8 cellular contexts compared by ENCODE assay signal in the genomic region with DNA sequence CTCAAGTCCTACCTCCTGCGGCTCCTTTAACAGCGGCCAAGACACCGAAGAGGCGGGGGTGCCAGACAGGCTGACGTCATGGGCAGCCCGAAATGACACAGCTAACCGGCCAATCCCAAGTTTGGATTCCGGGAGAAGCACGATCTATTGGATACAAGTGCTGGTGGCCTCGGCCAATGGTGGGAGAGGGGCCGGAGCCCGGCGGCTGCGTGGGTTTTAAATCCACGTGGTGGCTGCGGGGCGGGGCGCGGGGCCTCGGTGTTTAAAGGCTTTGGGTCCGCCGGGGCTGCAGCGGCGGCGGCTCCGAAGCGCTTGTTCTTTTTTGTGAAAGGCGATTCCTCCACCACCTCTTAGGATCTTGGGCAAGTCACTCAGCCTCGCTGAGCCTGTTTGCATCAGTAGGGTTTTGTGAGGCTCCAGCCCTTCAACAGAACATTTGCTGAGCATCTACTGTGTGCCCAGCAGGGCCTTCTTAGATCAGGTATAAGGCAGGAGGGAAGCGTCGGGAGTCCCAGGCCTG. TPM values are rescaled to one million over a fixed set of nuclear protein-coding genes. Genes with fewer than 3 reads are reported as not detected.
DNase-seq lines count a peak whose midpoint lies in the region; ATAC-seq and TF ChIP-seq lines count a peak whose summit lies in the region.

No MANE protein-coding gene starts in this region.

- TF ChIP-seq CTCF in GM06990 (IDR thresholded peaks at IDR 0.05; ENCODE audit: insufficient read depth, low read length, poor library complexity, severe bottlenecking): no peak
- no peak for TF ChIP-seq CTCF in heart right ventricle (IDR thresholded peaks at IDR 0.05)
- peak in 1 of 5 experiments; percentile 49 for TF ChIP-seq CTCF in tibial nerve (IDR thresholded peaks at IDR 0.05)

- intact Hi-C loops in heart right ventricle (cut with DNase I): loop anchor here in 2 of 10 donors (1.0 to 10.0 kb wide), 2 partner anchors 8 to 1266 kb away; partner anchors contain the start of genes NELFCD (in 1 of the 2) and PMEPA1 (in 1 of the 2)

- H3K27ac ChIP-seq in heart right ventricle (no peak overlapping the region), tibial nerve (peak overlapping the region in 1 of 4 donors; percentile 32)

- H3K4me1 ChIP-seq in heart right ventricle (peaks cover 4 to 48% (median 29%) of the 10 kb centered on the region in 9 donors), tibial nerve (peaks cover 0 to 34% (median 10%) of the 10 kb centered on the region in 4 donors)

- peak in 1 of 2 donors; percentile 25 for TF ChIP-seq POLR2A in tibial nerve (IDR thresholded peaks at IDR 0.05)

- H3K36me3 ChIP-seq in GM06990 (ENCODE audit: control insufficient read depth, insufficient read depth, low read length): no peaks in the 10 kb centered on the region
- H3K36me3 ChIP-seq in heart right ventricle: no peaks in the 10 kb centered on the region
- H3K36me3 ChIP-seq in tibial nerve: no peaks in the 10 kb centered on the region

- no peaks in the 10 kb centered on the region for H3K9me3 ChIP-seq in heart right ventricle
- H3K9me3 ChIP-seq in tibial nerve: no peaks in the 10 kb centered on the region

- peak; percentile 62 to 92 for TF ChIP-seq EP300 in tibial nerve (IDR thresholded peaks at IDR 0.05)

- DNase-seq in GM06990 (ENCODE audit: extremely low read depth, insufficient read length) (peak; percentile 86), NCI-H1048 (lab: John Stamatoyannopoulos, UW) (peak; percentile 90), T-helper 1 cell (peak; percentile 71 to 86 (median 84)), amniotic epithelial cell (ENCODE audit: low read depth) (peak; percentile 97), heart right ventricle (peak; percentile 94 to 98), pons (ENCODE audit: low spot score) (peak; percentile 99), tibial nerve (ENCODE audit: low spot score in 2 of 2) (peak; percentile 94 to 97)

- H3K27me3 ChIP-seq in GM06990 (replicated peaks; ENCODE audit: control insufficient read depth, insufficient read depth, low read length) (peaks cover 1% of the 10 kb centered on the region), heart right ventricle (no peaks in the 10 kb centered on the region), tibial nerve (no peaks in the 10 kb centered on the region)

- peak; percentile 85 for ATAC-seq in HG02610 (IDR thresholded peaks at IDR 0.05; ENCODE audit: unreplicated experiment)
- peak; percentile 90 to 99 (median 97) for ATAC-seq in heart right ventricle

- H3K4me3 ChIP-seq in GM06990 (replicated peaks; ENCODE audit: low read depth, low read length) (peak overlapping the region; percentile 8), heart right ventricle (peak overlapping the region in 8 of 10 donors; percentile 0 to 44 (median 35)), tibial nerve (peak overlapping the region; percentile 3 to 45 (median 24))

- 0 to 1% methylated on average over 31 of the region's 31 CpGs for WGBS in heart right ventricle, 2 donors
- WGBS in tibial nerve, 2 donors: 1 to 2% methylated on average over 18 to 30 of the region's 31 CpGs

RNA-seq across cellular contexts. Expression of gene PMEPA1, which starts 8.7 kb away (rescaled TPM):
- total RNA-seq in heart right ventricle (10 to 100 TPM; 16.1 to 39.2 (median 30.4) TPM), tibial nerve (10 to 100 TPM; 10.2 to 33.6 (median 18.3) TPM)
- 10 to 100 TPM; 10.5 to 81.8 TPM for polyA plus RNA-seq in heart right ventricle
